ENCODE assay signal across 8 cellular contexts in genomic region chr3:149224736-149225594, GRCh38. TPM values are rescaled to one million over a fixed set of nuclear protein-coding genes. Genes with fewer than 3 reads are reported as not detected.
A peak's percentile ranks its signal among the peaks of the same experiment; 100 is the strongest.
DNase-seq lines count a peak whose midpoint lies in the region; ATAC-seq and TF ChIP-seq lines count a peak whose summit lies in the region.

No MANE protein-coding gene starts in this region.

- POLR2A ChIA-PET in WTC11 (lab: Charles Lee), result no interaction called here

- H3K27ac Mint-ChIP-seq in WTC11, result no peak overlapping the region

- TF ChIP-seq CTCF in WTC11 (IDR thresholded peaks at IDR 0.05) (no peak), ovary (IDR thresholded peaks at IDR 0.05) (no peak)

- DNase-seq in GM04503 (ENCODE audit: low read depth), result peak; percentile 43
- peak; percentile 93 for DNase-seq in HS-5 (ENCODE audit: low read depth)
- no peak for DNase-seq in WTC11 (ENCODE audit: low spot score)
- peak; percentile 57 for DNase-seq in fibroblast of gingiva (ENCODE audit: low read depth)
- DNase-seq in ovary, result no peak
- no peak for DNase-seq in ureter (ENCODE audit: low spot score)
- no peak for DNase-seq in NCI-H2227 (lab: John Stamatoyannopoulos, UW; ENCODE audit: unreplicated experiment)

- ATAC-seq in GM21447 (IDR thresholded peaks at IDR 0.05; ENCODE audit: unreplicated experiment) (peak; percentile 95), WTC11 (no peak)

- H3K4me1 ChIP-seq in ovary (ENCODE audit: insufficient read depth), result peaks cover 3% of the 10 kb centered on the region

- no peak for TF ChIP-seq POLR2A in ovary (IDR thresholded peaks at IDR 0.05)

- no peak overlapping the region for H3K4me3 Mint-ChIP-seq in WTC11

- peak overlapping the region; percentile 38 to 63 for H3K27ac ChIP-seq in ovary

- peak overlapping the region; percentile 28 for H3K4me3 ChIP-seq in ovary

- no peaks in the 10 kb centered on the region for H3K36me3 Mint-ChIP-seq in WTC11

- CTCF ChIA-PET in WTC11 (lab: Charles Lee), result no interaction called here

- H3K36me3 ChIP-seq in ovary, result no peaks in the 10 kb centered on the region

- H3K9me3 Mint-ChIP-seq in WTC11, result peaks cover 3% of the 10 kb centered on the region; the same call in 1 of the 2 replicates

- TF ChIP-seq EP300 in ovary (IDR thresholded peaks at IDR 0.05), result no peak

- peaks cover 30% of the 10 kb centered on the region for H3K4me1 Mint-ChIP-seq in WTC11

- intact Hi-C loops in ovary (cut with DNase I), result no loop called here

- H3K27me3 ChIP-seq in ovary, result no peaks in the 10 kb centered on the region

- WGBS in ovary, 3 donors, result 8% methylated on average over 9 of the region's 9 CpGs

- no peaks in the 10 kb centered on the region for H3K9me3 ChIP-seq in ovary

- no peaks in the 10 kb centered on the region for H3K27me3 Mint-ChIP-seq in WTC11 (ENCODE audit: low read depth)

TF ChIP-seq in WTC11, 78 proteins besides CTCF, POLR2A, EP300 and RAD21:
- TF ChIP-seq ZSCAN18 (CRISPR knock-in tag; IDR thresholded peaks at IDR 0.05), result no peak
- peak; percentile 70 for TF ChIP-seq GABPB1 (CRISPR knock-in tag; IDR thresholded peaks at IDR 0.05)

RNA-seq across cellular contexts. Expression of gene CP, which starts 3.3 kb away (rescaled TPM):
- 1.1 to 1.9 TPM (median 1.5 TPM) in 3 replicates for total RNA-seq in WTC11 (2021)
- 10 to 100 TPM in 2 of 7 donors, 1 to 10 TPM in 4, under 1 TPM in 1; 0.63 to 90.3 (median 5.7) TPM for total RNA-seq in ovary
- 1 to 10 TPM in 1 of 2 donors, under 1 TPM in 1; 0.40 to 2.1 TPM for polyA plus RNA-seq in ovary
- 12.5 TPM for total RNA-seq in ureter

Comparison
In these comparisons a context has a peak if more than half of its experiments do, and no peak if none do; other contexts are left out.
1. DNase-seq: peak in GM04503 (single experiment), HS-5 (single experiment) and fibroblast of gingiva (single experiment); none in WTC11 (single experiment), ovary (0 of 5), ureter (single experiment) and NCI-H2227 (single experiment).